Comparison of ENCODE assay signal across 21 cellular contexts in genomic region chr20:26279224-26279623, GRCh38.
"Had no signal": no experiment of that assay in that cellular context is flagged by ENCODE, and none has a peak within 500 bp of the region (broad histone marks: within the 10 kb centered on the region; RNA-seq: fewer than 3 reads in every experiment).

No MANE protein-coding gene starts in this region.

- H3K27ac Mint-ChIP-seq: effector memory CD8-positive, alpha-beta T cell; naive B cell; neural progenitor cell had no signal

- H3K4me1 Mint-ChIP-seq: naive B cell had no signal

- H3K27me3 Mint-ChIP-seq: naive B cell had no signal

- H3K36me3 Mint-ChIP-seq: naive B cell, neural progenitor cell had no signal

- H3K36me3 ChIP-seq: left lung, neural progenitor cell, upper lobe of left lung had no signal

- H3K27me3 ChIP-seq: left lung, neural progenitor cell, upper lobe of left lung had no signal

- DNase-seq: activated CD8-positive, alpha-beta memory T cell treated with anti-CD3 and anti-CD28 coated beads, Interleukin-2, amount 50 U/mL, for 48 hours; activated effector memory CD4-positive, alpha-beta T cell treated with anti-CD3 and anti-CD28 coated beads, Interleukin-2, amount 50 U/mL, for 16 hours; activated T-cell treated with anti-CD3 and anti-CD28 coated beads, Interleukin-2, amount 50 U/mL, for 72 hours; central memory CD4-positive, alpha-beta T cell; dorsolateral prefrontal cortex; effector memory CD8-positive, alpha-beta T cell; foreskin melanocyte; hippocampal formation; kidney glomerular epithelial cell; left lung; naive B cell; stimulated activated CD4-positive, alpha-beta T cell treated with anti-CD3 and anti-CD28 coated beads, Interleukin-4, amount 100 ng/mL, for 1 hour; T-helper 9 cell; upper lobe of left lung had no signal

- H3K27ac ChIP-seq: dorsolateral prefrontal cortex, left lung, neural progenitor cell, upper lobe of left lung had no signal

- FAIRE-seq: astrocyte, colon, endothelial cell of umbilical vein had no signal

- H3K9ac ChIP-seq: neural progenitor cell had no signal

- H3K4me3 Mint-ChIP-seq: effector memory CD8-positive, alpha-beta T cell; naive B cell; neural progenitor cell had no signal

- H3K4me2 ChIP-seq: neural progenitor cell had no signal

- ATAC-seq: activated T-cell treated with anti-CD3 and anti-CD28 coated beads, Interleukin-2, amount 50 U/mL, for 72 hours; effector memory CD8-positive, alpha-beta T cell; esophagus mucosa; left lung; SK-N-SH treated with all-trans-retinoic acid at 6 μM for 48 hours had no signal

- H3K4me3 ChIP-seq: dorsolateral prefrontal cortex, left lung, lung, neural progenitor cell, upper lobe of left lung had no signal

- H2AFZ ChIP-seq: neural progenitor cell had no signal

- H3K4me1 ChIP-seq: left lung, neural progenitor cell, upper lobe of left lung had no signal
